Comparison of ENCODE assay signal across 31 cellular contexts in the genomic region with DNA sequence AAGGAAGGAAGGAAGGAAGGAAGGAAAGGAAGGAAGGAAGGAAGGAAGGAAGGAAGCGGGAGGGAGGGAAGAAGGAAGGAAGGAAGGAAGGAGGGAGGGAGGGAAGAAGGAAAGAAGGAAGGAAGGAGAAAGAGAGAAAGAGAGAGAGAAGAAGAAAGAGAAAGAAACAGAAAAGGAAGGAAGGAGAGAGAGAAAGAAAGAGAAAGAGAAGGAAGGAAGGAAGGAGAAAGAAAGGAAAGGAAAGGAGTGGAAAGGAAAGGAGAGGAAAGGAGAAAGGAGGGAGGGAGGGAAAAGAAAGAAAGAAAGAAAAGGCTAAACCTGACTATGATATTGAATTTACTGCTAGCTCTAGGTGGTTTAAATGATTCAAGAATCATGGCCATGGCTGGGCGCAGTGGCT. TPM values are rescaled to one million over a fixed set of nuclear protein-coding genes. Genes with fewer than 3 reads are reported as not detected.
"Had no signal": no experiment of that assay in that cellular context is flagged by ENCODE, and none has a peak within 500 bp of the region (broad histone marks: within the 10 kb centered on the region; RNA-seq: fewer than 3 reads in every experiment).

No MANE protein-coding gene starts in this region.

- H3K27ac Mint-ChIP-seq: stimulated activated effector memory CD8-positive, alpha-beta T cell treated with anti-CD3 and anti-CD28 coated beads, Interleukin-12 subunit alpha, Interleukin-12 subunit beta, amount 100 ng/mL, for 72 hours; stimulated activated memory B cell treated with anti-CD40 and anti-IgM and Interleukin-4, amounts not matched to agents 10 μg/mL and 1 μg/mL and 100 μg/mL, for 72 hours; stimulated activated naive CD8-positive, alpha-beta T cell treated with anti-CD3 and anti-CD28 coated beads, Interleukin-15, amount 100 ng/mL, for 72 hours; stimulated activated naive CD8-positive, alpha-beta T cell treated with anti-CD3 and anti-CD28 coated beads, Interleukin-15, Interleukin-2, amounts not matched to agents 100 ng/mL and 50 ng/mL, for 24 hours; type B pancreatic cell had no signal

- H3K4me3 ChIP-seq: stomach, suprapubic skin, testis, thoracic aorta, thyroid gland, tibial artery, tibial nerve, transverse colon, upper lobe of left lung, upper lobe of right lung, uterus, vagina had no signal

- H3K36me3 Mint-ChIP-seq: stimulated activated effector memory CD8-positive, alpha-beta T cell treated with anti-CD3 and anti-CD28 coated beads, Interleukin-12 subunit alpha, Interleukin-12 subunit beta, amount 100 ng/mL, for 72 hours; type B pancreatic cell had no signal

- H3K4me1 Mint-ChIP-seq: stimulated activated effector memory CD8-positive, alpha-beta T cell treated with anti-CD3 and anti-CD28 coated beads, Interleukin-12 subunit alpha, Interleukin-12 subunit beta, amount 100 ng/mL, for 72 hours had no signal

- H3K4me3 Mint-ChIP-seq: stimulated activated effector memory CD8-positive, alpha-beta T cell treated with anti-CD3 and anti-CD28 coated beads, Interleukin-12 subunit alpha, Interleukin-12 subunit beta, amount 100 ng/mL, for 72 hours; stimulated activated memory B cell treated with anti-CD40 and anti-IgM and Interleukin-4, amounts not matched to agents 10 μg/mL and 1 μg/mL and 100 μg/mL, for 72 hours; stimulated activated naive B cell treated with anti-CD40 and anti-IgM and Interleukin-4, amounts not matched to agents 10 μg/mL and 1 μg/mL and 100 μg/mL, for 72 hours; stimulated activated naive CD8-positive, alpha-beta T cell treated with anti-CD3 and anti-CD28 coated beads, Interleukin-15, amount 100 ng/mL, for 72 hours; stimulated activated naive CD8-positive, alpha-beta T cell treated with anti-CD3 and anti-CD28 coated beads, Interleukin-15, Interleukin-2, amounts not matched to agents 100 ng/mL and 50 ng/mL, for 24 hours; type B pancreatic cell had no signal

- H3K27me3 Mint-ChIP-seq: stimulated activated memory B cell treated with anti-CD40 and anti-IgM and Interleukin-4, amounts not matched to agents 10 μg/mL and 1 μg/mL and 100 μg/mL, for 72 hours; stimulated activated naive B cell treated with anti-CD40 and anti-IgM and Interleukin-4, amounts not matched to agents 10 μg/mL and 1 μg/mL and 100 μg/mL, for 72 hours had no signal

- DNase-seq: stimulated activated CD4-positive, alpha-beta T cell treated with anti-CD3 and anti-CD28 coated beads, Interleukin-2, amount 100 ng/mL, for 48 hours; stimulated activated CD4-positive, alpha-beta T cell treated with anti-CD3 and anti-CD28 coated beads, Interleukin-4, amount 100 ng/mL, for 1 hour; stimulated activated CD4-positive, alpha-beta T cell treated with anti-CD3 and anti-CD28 coated beads, Interleukin-4, amount 100 ng/mL, for 24 hours; stimulated activated CD4-positive, alpha-beta T cell treated with anti-CD3 and anti-CD28 coated beads, Interleukin-4, amount 100 ng/mL, for 4 hours; stimulated activated CD8-positive, alpha-beta memory T cell treated with anti-CD3 and anti-CD28 coated beads, Interleukin-4, amount 100 ng/mL, for 48 hours; stimulated activated naive B cell treated with anti-CD40 and anti-IgM and Interleukin-4, amounts not matched to agents 10 μg/mL and 1 μg/mL and 100 μg/mL, for 72 hours; stimulated activated naive CD4-positive, alpha-beta T cell; stimulated activated naive CD4-positive, alpha-beta T cell treated with Interleukin-2 at 50 U/mL for 16 hours; stimulated activated naive CD8-positive, alpha-beta T cell treated with anti-CD3 and anti-CD28 coated beads, Interleukin-15, amount 100 ng/mL, for 72 hours; stimulated activated naive CD8-positive, alpha-beta T cell treated with anti-CD3 and anti-CD28 coated beads, Interleukin-15, Interleukin-2, amounts not matched to agents 100 U/mL and 50 U/mL, for 24 hours; stomach; substantia nigra; testis; thyroid gland; tibial artery; transverse colon; trophoblast cell; upper lobe of left lung; upper lobe of right lung; uterus had no signal

- H3K27ac ChIP-seq: stomach, suprapubic skin, testis, thoracic aorta, thyroid gland, tibial artery, tibial nerve, transverse colon, upper lobe of left lung, upper lobe of right lung, uterus, vagina had no signal

- H3K9me3 ChIP-seq: testis, thyroid gland, upper lobe of right lung had no signal

- ATAC-seq: stimulated activated effector memory CD8-positive, alpha-beta T cell treated with anti-CD3 and anti-CD28 coated beads, Interleukin-12 subunit alpha, Interleukin-12 subunit beta, amount 100 ng/mL, for 72 hours; stimulated activated memory B cell treated with anti-CD40 and anti-IgM and Interleukin-4, amounts not matched to agents 10 μg/mL and 1 μg/mL and 100 μg/mL, for 72 hours; stimulated activated naive B cell treated with anti-CD40 and anti-IgM and Interleukin-4, amounts not matched to agents 10 μg/mL and 1 μg/mL and 100 μg/mL, for 72 hours; stimulated activated naive CD8-positive, alpha-beta T cell treated with anti-CD3 and anti-CD28 coated beads, Interleukin-15, amount 100 ng/mL, for 72 hours; stimulated activated naive CD8-positive, alpha-beta T cell treated with anti-CD3 and anti-CD28 coated beads, Interleukin-15, Interleukin-2, amounts not matched to agents 100 U/mL and 50 U/mL, for 24 hours; upper lobe of right lung had no signal

- H3K27me3 ChIP-seq: stomach, suprapubic skin, testis, thyroid gland, tibial artery, tibial nerve, upper lobe of left lung, upper lobe of right lung, uterus, vagina had no signal

- H3K4me1 ChIP-seq: stomach, suprapubic skin, testis, tibial artery, transverse colon, upper lobe of left lung, upper lobe of right lung, uterus, vagina had no signal

- FAIRE-seq: urothelium cell line had no signal

- H3K36me3 ChIP-seq: stomach, suprapubic skin, thoracic aorta, thyroid gland, tibial artery, tibial nerve, transverse colon, upper lobe of left lung, upper lobe of right lung, uterus, vagina had no signal

RNA-seq across cellular contexts. Expression of gene ASIP, which starts 5.3 kb away (rescaled TPM):
- total RNA-seq: stomach, suprapubic skin, temporal lobe, thoracic aorta, thyroid gland, transverse colon, upper lobe of right lung, urinary bladder, uterus, vagina had no signal
